ENCODE assay signal across 22 cellular contexts in the genomic region with DNA sequence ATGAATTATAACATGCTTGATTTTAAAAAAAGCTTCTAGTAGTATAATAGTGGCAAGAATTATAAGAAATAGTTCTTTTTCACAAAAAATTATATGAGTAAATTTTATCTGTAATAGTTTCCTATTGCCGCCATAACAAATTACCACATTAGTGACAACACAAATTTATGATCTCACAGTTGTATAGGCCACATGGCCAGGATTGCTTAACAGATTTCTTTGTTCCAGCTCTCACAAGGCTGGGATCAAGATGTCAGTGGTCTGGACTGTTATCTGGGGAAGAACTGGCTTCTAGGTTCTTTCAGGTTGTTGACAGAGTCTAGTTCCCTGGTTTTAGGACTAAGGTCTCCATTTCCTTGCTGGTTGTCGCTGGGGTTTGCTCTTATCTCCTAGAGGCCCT.
DNase-seq lines count a peak whose midpoint lies in the region; ATAC-seq and TF ChIP-seq lines count a peak whose summit lies in the region.
"Had no signal": no experiment of that assay in that cellular context is flagged by ENCODE, and none has a peak within 500 bp of the region (broad histone marks: within the 10 kb centered on the region; RNA-seq: fewer than 3 reads in every experiment).

No MANE protein-coding gene starts in this region.

- no peaks in the 10 kb centered on the region for H3K9me3 Mint-ChIP-seq in stimulated activated naive CD8-positive, alpha-beta T cell treated with anti-CD3 and anti-CD28 coated beads, Interleukin-15, amount 100 ng/mL, for 72 hours
- H3K9me3 Mint-ChIP-seq: H9 had no signal

- H3K14ac ChIP-seq in mesenchymal stem cell (ENCODE audit: low read length in 2 of 2), result no peak overlapping the region

- no peak overlapping the region for H2AFZ ChIP-seq in mesenchymal stem cell (ENCODE audit: low read depth, low read length)

- H3K27me3 Mint-ChIP-seq in stimulated activated naive CD8-positive, alpha-beta T cell treated with anti-CD3 and anti-CD28 coated beads, Interleukin-15, amount 100 ng/mL, for 72 hours, result no peaks in the 10 kb centered on the region
- H3K27me3 Mint-ChIP-seq: B cell had no signal

- H3K36me3 ChIP-seq in mesenchymal stem cell (ENCODE audit: control insufficient read depth in 1 of 2, insufficient read depth in 2 of 2, low read depth in 1 of 2, low read length in 2 of 2) (no peaks in the 10 kb centered on the region), vagina (no peaks in the 10 kb centered on the region)
- H3K36me3 ChIP-seq: MG63 had no signal

- intact Hi-C loops in vagina (cut with DNase I), result no loop called here

- no peak overlapping the region for H2BK5ac ChIP-seq in mesenchymal stem cell (ENCODE audit: low read depth, low read length, poor library complexity, severe bottlenecking)

- H3K4me1 ChIP-seq in mesenchymal stem cell (ENCODE audit: control insufficient read depth, insufficient read depth, low read depth, low read length) (peaks cover 4% of the 10 kb centered on the region), vagina (peaks cover 34% of the 10 kb centered on the region)
- H3K4me1 ChIP-seq: A549 had no signal

- no peak overlapping the region for H3K18ac ChIP-seq in mesenchymal stem cell (ENCODE audit: low read depth in 1 of 2, low read length in 2 of 2)

- no peak overlapping the region for H3K4me3 Mint-ChIP-seq in stimulated activated naive CD8-positive, alpha-beta T cell treated with anti-CD3 and anti-CD28 coated beads, Interleukin-15, amount 100 ng/mL, for 72 hours
- H3K4me3 Mint-ChIP-seq: B cell, CD14-positive monocyte, H9 had no signal

- H3K79me1 ChIP-seq in mesenchymal stem cell (replicated peaks; ENCODE audit: low read length, poor library complexity, severe bottlenecking), result no peaks in the 10 kb centered on the region

- H2AK5ac ChIP-seq in mesenchymal stem cell (ENCODE audit: low read length, severe bottlenecking), result no peak overlapping the region

- no peak overlapping the region for H4K91ac ChIP-seq in mesenchymal stem cell (ENCODE audit: low read length)

- H3K4me1 Mint-ChIP-seq in stimulated activated naive CD8-positive, alpha-beta T cell treated with anti-CD3 and anti-CD28 coated beads, Interleukin-15, amount 100 ng/mL, for 72 hours, result no peaks in the 10 kb centered on the region
- H3K4me1 Mint-ChIP-seq: B cell, CD14-positive monocyte had no signal

- H3K4me3 ChIP-seq in mesenchymal stem cell (ENCODE audit: insufficient read depth in 1 of 2, low read depth in 1 of 2, low read length in 2 of 2), result no peak overlapping the region
- H3K4me3 ChIP-seq in vagina, result no peak overlapping the region
- H3K4me3 ChIP-seq: A549, GM12878, K562, MG63 had no signal

- H3K27ac ChIP-seq in mesenchymal stem cell (ENCODE audit: low read length, poor library complexity, severe bottlenecking), result no peak overlapping the region
- H3K27ac ChIP-seq in vagina, result peak overlapping the region; percentile 10
- H3K27ac ChIP-seq: A549 had no signal

- H3K27me3 ChIP-seq in mesenchymal stem cell (ENCODE audit: control insufficient read depth in 1 of 2, insufficient read depth in 1 of 2, low read length in 2 of 2) (no peaks in the 10 kb centered on the region), vagina (no peaks in the 10 kb centered on the region)
- H3K27me3 ChIP-seq: MG63 had no signal

- TF ChIP-seq POLR2A in vagina (IDR thresholded peaks at IDR 0.05), result no peak

- H3K9ac ChIP-seq in mesenchymal stem cell (ENCODE audit: low read length), result no peak overlapping the region

- H3K9me3 ChIP-seq in mesenchymal stem cell (ENCODE audit: control insufficient read depth, low read length) (no peaks in the 10 kb centered on the region), vagina (no peaks in the 10 kb centered on the region)
- H3K9me3 ChIP-seq: A549, MG63 had no signal

- no peak overlapping the region for H2BK12ac ChIP-seq in mesenchymal stem cell (ENCODE audit: low read length in 2 of 2)

- no peak for TF ChIP-seq CTCF in vagina (IDR thresholded peaks at IDR 0.05)

- 58% methylated on average over 1 of the region's 2 CpGs for WGBS in mesenchymal stem cell

- no peak overlapping the region for H2BK15ac ChIP-seq in mesenchymal stem cell (ENCODE audit: low read depth, poor library complexity, severe bottlenecking)

- H3K4me2 ChIP-seq in mesenchymal stem cell (ENCODE audit: low read length, poor library complexity, severe bottlenecking), result no peak overlapping the region
- H3K4me2 ChIP-seq: A549 had no signal

- H3K4ac ChIP-seq in mesenchymal stem cell (ENCODE audit: low read depth in 1 of 2, low read length in 2 of 2), result no peak overlapping the region

- DNase-seq in SK-N-DZ (ENCODE audit: low spot score) (peak; percentile 86), mesenchymal stem cell (peak; percentile 8), vagina (ENCODE audit: extremely low spot score in 2 of 2) (no peak), NOMO-1 treated with DMSO at 0.1 percent for 48 hours (lab: John Stamatoyannopoulos, UW; ENCODE audit: unreplicated experiment) (no peak)
- no peak for DNase-seq in activated CD4-positive, alpha-beta T cell treated with anti-CD3 and anti-CD28 coated beads for 1 hour
- DNase-seq in stimulated activated naive CD8-positive, alpha-beta T cell treated with anti-CD3 and anti-CD28 coated beads, Interleukin-15, amount 100 ng/mL, for 72 hours, result no peak
- DNase-seq: DMS79 treated with DMSO at 0.1 percent for 48 hours, H9, MG63, NCI-H1417, NCI-H1694 treated with DMSO at 0.1 percent for 48 hours, NCI-H2081 treated with DMSO at 0.1 percent for 48 hours, NCI-H2171 treated with DMSO at 0.1 percent for 48 hours, NCI-H524 treated with DMSO at 0.1 percent for 48 hours, PC-3, Right ventricle myocardium superior had no signal

- ATAC-seq in esophagus mucosa, result peak; percentile 39
- no peak for ATAC-seq in stimulated activated naive CD8-positive, alpha-beta T cell treated with anti-CD3 and anti-CD28 coated beads, Interleukin-15, amount 100 ng/mL, for 72 hours
- ATAC-seq: A549, GM12878, K562, PC-3 had no signal

- H4K8ac ChIP-seq in mesenchymal stem cell (ENCODE audit: low read length), result no peak overlapping the region

- no peak overlapping the region for H2BK120ac ChIP-seq in mesenchymal stem cell (ENCODE audit: low read depth, low read length)

- H3K27ac Mint-ChIP-seq in stimulated activated naive CD8-positive, alpha-beta T cell treated with anti-CD3 and anti-CD28 coated beads, Interleukin-15, amount 100 ng/mL, for 72 hours, result no peak overlapping the region
- H3K27ac Mint-ChIP-seq: B cell, CD14-positive monocyte had no signal

- no peak overlapping the region for H3K23ac ChIP-seq in mesenchymal stem cell (ENCODE audit: low read length in 2 of 2)

Comparison
In these comparisons a context has a peak if more than half of its experiments do, and no peak if none do; other contexts are left out.
1. DNase-seq: peak in SK-N-DZ (single experiment) and mesenchymal stem cell (single experiment); none in vagina (0 of 2), NOMO-1 treated with DMSO at 0.1 percent for 48 hours (single experiment), activated CD4-positive, alpha-beta T cell treated with anti-CD3 and anti-CD28 coated beads for 1 hour (single experiment) and stimulated activated naive CD8-positive, alpha-beta T cell treated with anti-CD3 and anti-CD28 coated beads, Interleukin-15, amount 100 ng/mL, for 72 hours (0 of 2).